Comparison of ENCODE assay signal across 8 cellular contexts in the genomic region with DNA sequence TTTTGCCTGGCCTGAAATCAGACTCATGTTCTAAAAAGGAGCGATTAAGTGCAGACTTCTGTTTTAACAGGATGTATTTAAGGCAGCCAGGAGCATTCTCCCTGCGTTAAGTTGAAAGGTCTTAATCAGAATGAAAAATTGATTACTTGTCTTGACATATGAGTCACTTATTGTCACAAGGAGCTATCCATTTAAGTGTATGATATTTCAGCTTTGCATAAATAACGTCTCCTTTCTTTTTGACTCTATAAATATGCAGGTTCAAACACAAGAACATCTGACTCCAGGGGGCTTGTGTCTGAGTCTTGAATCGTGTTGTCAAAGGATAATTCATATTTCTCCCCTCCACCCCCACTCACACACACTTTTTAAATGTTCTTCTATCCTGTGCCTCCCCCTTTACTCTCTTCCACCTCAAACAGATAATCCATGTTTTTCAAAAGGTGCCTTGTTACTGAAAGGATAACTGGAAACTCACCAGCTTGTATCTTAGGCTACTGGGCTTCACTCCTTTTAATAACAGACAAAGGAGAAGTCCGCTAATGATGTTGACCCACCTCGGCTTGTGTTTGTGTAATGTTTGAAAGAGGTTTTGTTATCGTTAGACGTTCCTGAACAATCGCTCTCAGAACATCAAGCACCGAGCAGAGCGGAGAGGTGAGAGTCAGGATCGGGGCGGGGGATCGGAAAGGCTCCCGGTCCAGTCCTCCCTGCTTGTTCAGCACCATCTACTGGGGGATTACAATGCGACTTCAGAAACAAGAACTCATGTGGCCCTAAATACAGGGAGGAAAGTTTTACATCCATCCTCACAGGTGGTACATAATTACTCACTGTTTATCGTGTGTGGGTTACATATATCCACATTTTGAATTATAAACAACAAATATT.
DNase-seq lines count a peak whose midpoint lies in the region; ATAC-seq and TF ChIP-seq lines count a peak whose summit lies in the region.

No MANE protein-coding gene starts in this region.

- no TSS peak for BruUV-seq in A673 (replicated peaks; lab: Mats Ljungman, UMichigan)

- H3K79me2 ChIP-seq in GM23248 (ENCODE audit: insufficient read depth), result no peaks in the 10 kb centered on the region

- WGBS in GM23248 (ENCODE audit: low coverage in 1 of 2, low lambda C conversion rate in 2 of 2, missing lambda C conversion rate in 2 of 2), 2 experiments, result 13 to 14% methylated on average over 17 of the region's 17 CpGs
- 17% methylated on average over 17 of the region's 17 CpGs for WGBS in liver

- ATAC-seq in RWPE2 (ENCODE audit: low read depth) (peak; percentile 80), GM21723 (IDR thresholded peaks at IDR 0.05; ENCODE audit: unreplicated experiment) (no peak), GM18502 (IDR thresholded peaks at IDR 0.05; ENCODE audit: poor library complexity, unreplicated experiment) (no peak)

- H3K9ac ChIP-seq in GM23248 (no peak overlapping the region), liver (ENCODE audit: low read depth in 1 of 2, low read length in 2 of 2) (no peak overlapping the region)

- H3K27me3 ChIP-seq in A673 (replicated peaks; ENCODE audit: insufficient read depth, low read depth, low read length, poor library complexity) (peaks cover 33% of the 10 kb centered on the region), GM23248 (replicated peaks; ENCODE audit: insufficient read depth) (peaks cover 45% of the 10 kb centered on the region), RWPE2 (ENCODE audit: insufficient read depth, poor library complexity, severe bottlenecking) (peaks cover 41% of the 10 kb centered on the region), breast epithelium (peaks cover 0 to 12% of the 10 kb centered on the region in 2 donors), liver (ENCODE audit: control insufficient read depth in 4 of 4, insufficient read depth in 4 of 4, low read length in 3 of 4) (peaks cover 0 to 5% (median 2%) of the 10 kb centered on the region in 4 donors)

- no peaks in the 10 kb centered on the region for H3K9me2 ChIP-seq in GM23248 (ENCODE audit: insufficient read depth)

- H3F3A ChIP-seq in GM23248 (ENCODE audit: insufficient read depth), result no peaks in the 10 kb centered on the region

- H3K4me3 ChIP-seq in A673 (ENCODE audit: low read depth, low read length, poor library complexity, severe bottlenecking), result no peak overlapping the region
- no peak overlapping the region for H3K4me3 ChIP-seq in GM23248
- no peak overlapping the region for H3K4me3 ChIP-seq in RWPE2 (ENCODE audit: severe bottlenecking)
- H3K4me3 ChIP-seq in breast epithelium, result peak overlapping the region in 1 of 3 donors; percentile 1
- H3K4me3 ChIP-seq in liver (ENCODE audit: low read depth in 1 of 3, low read length in 3 of 3), result no peak overlapping the region

- no peak overlapping the region for H2AFZ ChIP-seq in GM23248

- DNase-seq in A673 (ENCODE audit: low spot score), result peak; percentile 43
- DNase-seq in GM23248, result peak; percentile 37
- peak; percentile 53 for DNase-seq in RWPE2 (ENCODE audit: low spot score)
- peak in 1 of 2 donors; percentile 18 for DNase-seq in breast epithelium (ENCODE audit: low spot score in 2 of 2)
- peak; percentile 38 for DNase-seq in stromal cell of bone marrow (ENCODE audit: low read depth)

- intact Hi-C loops in A673 (cut with micrococcal nuclease; ENCODE audit: unreplicated experiment), result no loop called here
- intact Hi-C loops in breast epithelium (cut with DNase I; ENCODE audit: low total_unique reads), result loop anchor here (5.0 kb wide), 1 partner anchor 1151 kb away; no protein-coding TSS in a partner anchor

- CTCF ChIA-PET in A673 (lab: Charles Lee), result interaction anchor here (1.2 kb wide), 1 partner anchor 494 kb away, joined by 3 read pairs; no protein-coding TSS in a partner anchor

- in situ Hi-C loops in GM23248 (cut with MboI), result no loop called here

- H3K4me1 ChIP-seq in A673 (ENCODE audit: insufficient read depth, low read length, poor library complexity, severe bottlenecking) (no peaks in the 10 kb centered on the region), GM23248 (ENCODE audit: insufficient read depth) (no peaks in the 10 kb centered on the region), RWPE2 (ENCODE audit: insufficient read depth, poor library complexity, severe bottlenecking) (no peaks in the 10 kb centered on the region), breast epithelium (no peaks in the 10 kb centered on the region), liver (ENCODE audit: control insufficient read depth in 4 of 4, insufficient read depth in 4 of 4, low read length in 3 of 4) (no peaks in the 10 kb centered on the region)

- no peaks in the 10 kb centered on the region for H3K9me3 ChIP-seq in A673 (ENCODE audit: low read depth, low read length, poor library complexity, severe bottlenecking)
- no peaks in the 10 kb centered on the region for H3K9me3 ChIP-seq in GM23248 (ENCODE audit: low read depth)
- H3K9me3 ChIP-seq in RWPE2 (ENCODE audit: severe bottlenecking), result no peaks in the 10 kb centered on the region
- peaks cover 0 to 3% of the 10 kb centered on the region in 2 donors for H3K9me3 ChIP-seq in breast epithelium
- H3K9me3 ChIP-seq in liver (ENCODE audit: control insufficient read depth in 4 of 4, low read length in 3 of 4), result no peaks in the 10 kb centered on the region

- no peaks in the 10 kb centered on the region for H4K20me1 ChIP-seq in GM23248 (ENCODE audit: insufficient read depth)

- H3K36me3 ChIP-seq in A673 (ENCODE audit: insufficient read depth, low read length, poor library complexity, severe bottlenecking) (no peaks in the 10 kb centered on the region), GM23248 (ENCODE audit: low read depth) (no peaks in the 10 kb centered on the region), RWPE2 (ENCODE audit: low read depth) (no peaks in the 10 kb centered on the region), breast epithelium (no peaks in the 10 kb centered on the region), liver (ENCODE audit: control insufficient read depth in 4 of 4, insufficient read depth in 3 of 4, low read depth in 1 of 4, low read length in 3 of 4) (no peaks in the 10 kb centered on the region)

- H3K4me2 ChIP-seq in GM23248 (ENCODE audit: unreplicated experiment), result no peak overlapping the region

- TF ChIP-seq POLR2A in breast epithelium (IDR thresholded peaks at IDR 0.05), result no peak

- H3K27ac ChIP-seq in A673 (ENCODE audit: low read depth, low read length, poor library complexity, severe bottlenecking), result no peak overlapping the region
- H3K27ac ChIP-seq in GM23248, result no peak overlapping the region
- H3K27ac ChIP-seq in RWPE2 (ENCODE audit: poor library complexity, severe bottlenecking), result no peak overlapping the region
- H3K27ac ChIP-seq in breast epithelium, result no peak overlapping the region
- H3K27ac ChIP-seq in liver (ENCODE audit: low read depth in 1 of 2, low read length in 2 of 2), result no peak overlapping the region

- peak; percentile 36 to 37 for TF ChIP-seq RAD21 in liver (IDR thresholded peaks at IDR 0.05)

- peak; percentile 47 for TF ChIP-seq CTCF in A673 (conservative IDR thresholded peaks at IDR 0.05; ENCODE audit: low read depth, low read length)
- TF ChIP-seq CTCF in RWPE2 (IDR thresholded peaks at IDR 0.05; ENCODE audit: poor library complexity, severe bottlenecking), result peak; percentile 68
- peak in 2 of 3 donors; percentile 15 to 34 for TF ChIP-seq CTCF in breast epithelium (IDR thresholded peaks at IDR 0.05)
- TF ChIP-seq CTCF in liver (IDR thresholded peaks at IDR 0.05; ENCODE audit: low read depth, low read length, missing input control), result no peak

- POLR2A ChIA-PET in A673 (lab: Charles Lee; ENCODE audit: low non-redundant PET), result no interaction called here

TF ChIP-seq in liver, 16 proteins besides CTCF, POLR2A, EP300 and RAD21 (continues in another document):
- TF ChIP-seq SP1 (IDR thresholded peaks at IDR 0.05) (no peak), RXRA (IDR thresholded peaks at IDR 0.05) (no peak), FOXA1 (IDR thresholded peaks at IDR 0.05) (no peak), FOXA2 (IDR thresholded peaks at IDR 0.05) (no peak)
- TF ChIP-seq, protein P1, sequence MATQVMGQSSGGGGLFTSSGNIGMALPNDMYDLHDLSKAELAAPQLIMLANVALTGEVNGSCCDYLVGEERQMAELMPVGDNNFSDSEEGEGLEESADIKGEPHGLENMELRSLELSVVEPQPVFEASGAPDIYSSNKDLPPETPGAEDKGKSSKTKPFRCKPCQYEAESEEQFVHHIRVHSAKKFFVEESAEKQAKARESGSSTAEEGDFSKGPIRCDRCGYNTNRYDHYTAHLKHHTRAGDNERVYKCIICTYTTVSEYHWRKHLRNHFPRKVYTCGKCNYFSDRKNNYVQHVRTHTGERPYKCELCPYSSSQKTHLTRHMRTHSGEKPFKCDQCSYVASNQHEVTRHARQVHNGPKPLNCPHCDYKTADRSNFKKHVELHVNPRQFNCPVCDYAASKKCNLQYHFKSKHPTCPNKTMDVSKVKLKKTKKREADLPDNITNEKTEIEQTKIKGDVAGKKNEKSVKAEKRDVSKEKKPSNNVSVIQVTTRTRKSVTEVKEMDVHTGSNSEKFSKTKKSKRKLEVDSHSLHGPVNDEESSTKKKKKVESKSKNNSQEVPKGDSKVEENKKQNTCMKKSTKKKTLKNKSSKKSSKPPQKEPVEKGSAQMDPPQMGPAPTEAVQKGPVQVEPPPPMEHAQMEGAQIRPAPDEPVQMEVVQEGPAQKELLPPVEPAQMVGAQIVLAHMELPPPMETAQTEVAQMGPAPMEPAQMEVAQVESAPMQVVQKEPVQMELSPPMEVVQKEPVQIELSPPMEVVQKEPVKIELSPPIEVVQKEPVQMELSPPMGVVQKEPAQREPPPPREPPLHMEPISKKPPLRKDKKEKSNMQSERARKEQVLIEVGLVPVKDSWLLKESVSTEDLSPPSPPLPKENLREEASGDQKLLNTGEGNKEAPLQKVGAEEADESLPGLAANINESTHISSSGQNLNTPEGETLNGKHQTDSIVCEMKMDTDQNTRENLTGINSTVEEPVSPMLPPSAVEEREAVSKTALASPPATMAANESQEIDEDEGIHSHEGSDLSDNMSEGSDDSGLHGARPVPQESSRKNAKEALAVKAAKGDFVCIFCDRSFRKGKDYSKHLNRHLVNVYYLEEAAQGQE (IDR thresholded peaks at IDR 0.05), result no peak
- TF ChIP-seq, protein P2, sequence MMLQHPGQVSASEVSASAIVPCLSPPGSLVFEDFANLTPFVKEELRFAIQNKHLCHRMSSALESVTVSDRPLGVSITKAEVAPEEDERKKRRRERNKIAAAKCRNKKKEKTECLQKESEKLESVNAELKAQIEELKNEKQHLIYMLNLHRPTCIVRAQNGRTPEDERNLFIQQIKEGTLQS (IDR thresholded peaks at IDR 0.05), result no peak
